ENCODE assay signal across 36 cellular contexts in genomic region chr16:1245452-1246005, GRCh38. TPM values are rescaled to one million over a fixed set of nuclear protein-coding genes. Genes with fewer than 3 reads are reported as not detected.
DNase-seq lines count a peak whose midpoint lies in the region; ATAC-seq, FAIRE-seq and TF ChIP-seq lines count a peak whose summit lies in the region.
"Had no signal": no experiment of that assay in that cellular context is flagged by ENCODE, and none has a peak within 500 bp of the region (broad histone marks: within the 10 kb centered on the region; RNA-seq: fewer than 3 reads in every experiment).

No MANE protein-coding gene starts in this region.

- peaks cover 0 to 3% of the 10 kb centered on the region in 2 experiments for H4K20me1 ChIP-seq in H1 (replicated peaks in 1 of 2; ENCODE audit: control insufficient read depth in 1 of 2, insufficient read depth in 2 of 2, low read length in 2 of 2)

- H3K4me3 Mint-ChIP-seq in activated T-helper 1 cell treated with anti-CD3 and anti-CD28 coated beads, Interleukin-12 subunit alpha, Interleukin-12 subunit beta, Interleukin-2, Interleukin-4 antibody, amounts not matched to agents 30 ng/mL and 10 ng/mL and 1 ng/mL, durations not matched to agents 14 hours and 24 hours and 36 hours = no peak overlapping the region
- H3K4me3 Mint-ChIP-seq: activated CD4-positive, alpha-beta T cell treated with anti-CD3 and anti-CD28 coated beads, Interleukin-2, amount 10 ng/mL, durations not matched to agents 24 days and 14 days; CD4-positive, alpha-beta memory T cell; nephron; stimulated activated naive CD8-positive, alpha-beta T cell treated with anti-CD3 and anti-CD28 coated beads, Interleukin-15, Interleukin-2, amounts not matched to agents 100 ng/mL and 50 ng/mL, for 24 hours had no signal

- peak overlapping the region; percentile 40 for H4K91ac ChIP-seq in H1 (replicated peaks; ENCODE audit: insufficient read length, low read length)
- no peak overlapping the region for H4K91ac ChIP-seq in neuronal stem cell (ENCODE audit: low read depth, low read length, poor library complexity)

- peak overlapping the region; percentile 59; the same call in 1 of the 2 replicates for H4K8ac ChIP-seq in H1 (ENCODE audit: extremely low read depth, insufficient read depth, low read length)
- no peak overlapping the region for H4K8ac ChIP-seq in neuronal stem cell (ENCODE audit: low read depth, low read length)

- H3K79me2 ChIP-seq in H1 (ENCODE audit: control insufficient read depth in 1 of 2, insufficient read depth in 2 of 2, low read length in 2 of 2) = no peaks in the 10 kb centered on the region

- H3K9ac ChIP-seq in H1 (replicated peaks in 1 of 4; ENCODE audit: extremely low read depth in 1 of 4, low read depth in 3 of 4, low read length in 3 of 4) = no peak overlapping the region
- peak overlapping the region; percentile 44 for H3K9ac ChIP-seq in neuronal stem cell (ENCODE audit: low read depth, low read length, poor library complexity)

- TF ChIP-seq EP300 in H1 (IDR thresholded peaks at IDR 0.05; ENCODE audit: borderline replicate concordance in 1 of 2, low read depth in 2 of 2, low read length in 2 of 2) = no peak

- no peak overlapping the region for H2AK5ac ChIP-seq in H1 (ENCODE audit: low read depth, low read length)
- peak overlapping the region; percentile 81 for H2AK5ac ChIP-seq in neuronal stem cell (ENCODE audit: low read depth, low read length)

- no peak overlapping the region for H4K5ac ChIP-seq in H1 (ENCODE audit: insufficient read length, low read depth, low read length)

- peaks cover 2% of the 10 kb centered on the region; the same call in 1 of the 2 replicates for H3K23me2 ChIP-seq in H1 (ENCODE audit: low read depth, low read length)

- H2AFZ ChIP-seq in H1 (ENCODE audit: low read length) = no peak overlapping the region
- H2AFZ ChIP-seq in neuronal stem cell (ENCODE audit: low read length) = no peak overlapping the region

- no peak for TF ChIP-seq POLR2A in H1 (IDR thresholded peaks at IDR 0.05; ENCODE audit: control extremely low read depth in 1 of 2, low read depth in 2 of 2, low read length in 2 of 2)

- H3K18ac ChIP-seq in H1 (ENCODE audit: extremely low read depth, low read length) (no peak overlapping the region), neuronal stem cell (ENCODE audit: low read length) (peak overlapping the region; percentile 38)

- H3K27me3 Mint-ChIP-seq in activated T-helper 1 cell treated with anti-CD3 and anti-CD28 coated beads, Interleukin-12 subunit alpha, Interleukin-12 subunit beta, Interleukin-2, Interleukin-4 antibody, amounts not matched to agents 30 ng/mL and 10 ng/mL and 1 ng/mL, durations not matched to agents 14 hours and 24 hours and 36 hours (ENCODE audit: insufficient read depth) = peaks cover 10% of the 10 kb centered on the region

- no peak overlapping the region for H3K56ac ChIP-seq in H1 (replicated peaks; ENCODE audit: insufficient read length, low read depth, low read length)

- H3K14ac ChIP-seq in H1 (ENCODE audit: insufficient read length) (no peak overlapping the region), neuronal stem cell (ENCODE audit: low read length) (peak overlapping the region; percentile 71)

- H3K27ac ChIP-seq in H1 (ENCODE audit: low read depth, low read length) (no peak overlapping the region), neuronal stem cell (replicated peaks; ENCODE audit: low read length) (no peak overlapping the region)
- H3K27ac ChIP-seq: esophagus muscularis mucosa, heart left ventricle, pancreas, thyroid gland, vagina had no signal

- H3K4me2 ChIP-seq in H1 (ENCODE audit: insufficient read depth in 1 of 2, low read depth in 2 of 2, low read length in 2 of 2) (no peak overlapping the region), neuronal stem cell (ENCODE audit: insufficient read depth, low read length, poor library complexity, severe bottlenecking) (no peak overlapping the region)

- H3K27ac Mint-ChIP-seq in activated T-helper 1 cell treated with anti-CD3 and anti-CD28 coated beads, Interleukin-12 subunit alpha, Interleukin-12 subunit beta, Interleukin-2, Interleukin-4 antibody, amounts not matched to agents 30 ng/mL and 10 ng/mL and 1 ng/mL, durations not matched to agents 14 hours and 24 hours and 36 hours = no peak overlapping the region
- H3K27ac Mint-ChIP-seq: activated CD4-positive, alpha-beta T cell treated with anti-CD3 and anti-CD28 coated beads, Interleukin-2, amount 10 ng/mL, durations not matched to agents 24 days and 14 days; CD4-positive, alpha-beta memory T cell; nephron; stimulated activated naive CD8-positive, alpha-beta T cell treated with anti-CD3 and anti-CD28 coated beads, Interleukin-15, Interleukin-2, amounts not matched to agents 100 ng/mL and 50 ng/mL, for 24 hours had no signal

- H2BK20ac ChIP-seq in H1 (ENCODE audit: low read length) = no peak overlapping the region

- no peak overlapping the region for H3K4me3 ChIP-seq in H1 (ENCODE audit: extremely low read depth in 1 of 4, insufficient read depth in 2 of 4, low read depth in 3 of 4, low read length in 4 of 4)
- H3K4me3 ChIP-seq in neuronal stem cell (ENCODE audit: low read length in 2 of 2) = peak overlapping the region in 1 of 2 donors; percentile 25
- H3K4me3 ChIP-seq: esophagus muscularis mucosa, heart left ventricle, K562, lung, MG63, pancreas, thyroid gland, vagina had no signal

- H3K27me3 ChIP-seq in H1 (replicated peaks in 1 of 4; ENCODE audit: control insufficient read depth in 3 of 4, extremely low read depth in 1 of 4, insufficient read depth in 3 of 4, low read length in 3 of 4) (peaks cover 0 to 11% (median 4%) of the 10 kb centered on the region in 4 experiments; a peak in 3 of 7 replicates), neuronal stem cell (ENCODE audit: control insufficient read depth in 3 of 3, insufficient read depth in 3 of 3, low read depth in 1 of 3, low read length in 3 of 3) (peaks cover 0 to 14% (median 0%) of the 10 kb centered on the region in 3 experiments)
- H3K27me3 ChIP-seq: pancreas, thyroid gland, vagina had no signal

- no peak overlapping the region for H2BK15ac ChIP-seq in H1 (ENCODE audit: low read length)
- no peak overlapping the region for H2BK15ac ChIP-seq in neuronal stem cell (ENCODE audit: low read length)

- H3K23ac ChIP-seq in H1 (ENCODE audit: insufficient read length) (no peak overlapping the region), neuronal stem cell (ENCODE audit: low read depth, low read length, poor library complexity) (peak overlapping the region; percentile 89)

- TF ChIP-seq RAD21 in H1 (IDR thresholded peaks at IDR 0.05 in 1 of 2, conservative IDR thresholded peaks at IDR 0.05 in 1 of 2; ENCODE audit: low read depth in 2 of 2, low read length in 2 of 2) = no peak

- 82% methylated on average over 22 of the region's 22 CpGs; no CpG with 5 or more reads in 1 of the 2 experiments for WGBS in H1 (ENCODE audit: extremely low coverage in 1 of 2, insufficient coverage in 1 of 2, insufficient read length in 1 of 2, insufficient replicate concordance in 2 of 2, low coverage in 1 of 2, low lambda C conversion rate in 2 of 2, missing lambda C conversion rate in 1 of 2), 2 experiments
- WGBS in neuronal stem cell (ENCODE audit: extremely low coverage in 2 of 2, insufficient read length in 2 of 2, insufficient replicate concordance in 1 of 2), 2 donors = no CpG with 5 or more reads among the region's 22 CpGs

- no peaks in the 10 kb centered on the region for H3K9me3 Mint-ChIP-seq in activated T-helper 1 cell treated with anti-CD3 and anti-CD28 coated beads, Interleukin-12 subunit alpha, Interleukin-12 subunit beta, Interleukin-2, Interleukin-4 antibody, amounts not matched to agents 30 ng/mL and 10 ng/mL and 1 ng/mL, durations not matched to agents 14 hours and 24 hours and 36 hours
- H3K9me3 Mint-ChIP-seq: activated CD4-positive, alpha-beta T cell treated with anti-CD3 and anti-CD28 coated beads, Interleukin-2, amount 10 ng/mL, durations not matched to agents 24 days and 14 days; CD4-positive, alpha-beta memory T cell; nephron; stimulated activated naive CD8-positive, alpha-beta T cell treated with anti-CD3 and anti-CD28 coated beads, Interleukin-15, Interleukin-2, amounts not matched to agents 100 ng/mL and 50 ng/mL, for 24 hours had no signal

- FAIRE-seq in H1 (lab: Jason Lieb, UNC) = no peak
- FAIRE-seq: D721Med, K562, pancreas, small intestine had no signal

- CTCF ChIA-PET in H1 (lab: Charles Lee; ENCODE audit: partially characterized antibody) = interaction anchor here (0.8 kb wide), 1 partner anchor 100 kb away, joined by 3 read pairs; no protein-coding TSS in a partner anchor

- no peak for ATAC-seq in HG03045 (IDR thresholded peaks at IDR 0.05; ENCODE audit: unreplicated experiment)
- ATAC-seq in HG02938 (IDR thresholded peaks at IDR 0.05; ENCODE audit: unreplicated experiment) = no peak
- ATAC-seq: heart left ventricle, K562 had no signal

- H2BK12ac ChIP-seq in H1 (ENCODE audit: low read depth, low read length) = peak overlapping the region; percentile 68; the same call in 1 of the 2 replicates
- peak overlapping the region; percentile 41 for H2BK12ac ChIP-seq in neuronal stem cell (ENCODE audit: low read length)

- no peaks in the 10 kb centered on the region for H3K36me3 Mint-ChIP-seq in activated T-helper 1 cell treated with anti-CD3 and anti-CD28 coated beads, Interleukin-12 subunit alpha, Interleukin-12 subunit beta, Interleukin-2, Interleukin-4 antibody, amounts not matched to agents 30 ng/mL and 10 ng/mL and 1 ng/mL, durations not matched to agents 14 hours and 24 hours and 36 hours (ENCODE audit: low read depth)
- H3K36me3 Mint-ChIP-seq: CD4-positive, alpha-beta memory T cell had no signal

- POLR2A ChIA-PET in H1 (lab: Charles Lee; ENCODE audit: partially characterized antibody) = interaction anchor here (1.3 kb wide), 1 partner anchor 45 kb away, joined by 4 read pairs; no protein-coding TSS in a partner anchor

- H3K36me3 ChIP-seq in H1 (ENCODE audit: control insufficient read depth in 2 of 4, insufficient read depth in 4 of 4, low read length in 3 of 4) (no peaks in the 10 kb centered on the region), neuronal stem cell (replicated peaks in 1 of 2; ENCODE audit: control insufficient read depth in 2 of 2, insufficient read depth in 2 of 2, low read length in 2 of 2) (no peaks in the 10 kb centered on the region)
- H3K36me3 ChIP-seq: esophagus muscularis mucosa, heart left ventricle, MG63, pancreas, thyroid gland, vagina had no signal

- H3K79me1 ChIP-seq in H1 (ENCODE audit: low read depth, low read length) (no peaks in the 10 kb centered on the region), neuronal stem cell (ENCODE audit: low read depth, low read length) (no peaks in the 10 kb centered on the region)

- no peak overlapping the region for H2BK120ac ChIP-seq in H1 (replicated peaks; ENCODE audit: low read depth, low read length)
- peak overlapping the region; percentile 81 for H2BK120ac ChIP-seq in neuronal stem cell (ENCODE audit: low read depth, low read length)

- H3K4me1 Mint-ChIP-seq in activated T-helper 1 cell treated with anti-CD3 and anti-CD28 coated beads, Interleukin-12 subunit alpha, Interleukin-12 subunit beta, Interleukin-2, Interleukin-4 antibody, amounts not matched to agents 30 ng/mL and 10 ng/mL and 1 ng/mL, durations not matched to agents 14 hours and 24 hours and 36 hours (ENCODE audit: low read depth) = no peaks in the 10 kb centered on the region
- H3K4me1 Mint-ChIP-seq: nephron had no signal

- in situ Hi-C loops in KBM-7 (cut with MboI; ENCODE audit: low pct_unique_long_range_greater_than_20kb, low sequenced_read_pairs) = no loop called here

- intact Hi-C loops in activated T-helper 1 cell treated with anti-CD3 and anti-CD28 coated beads, Interleukin-12 subunit alpha, Interleukin-12 subunit beta, Interleukin-2, Interleukin-4 antibody, amounts not matched to agents 30 ng/mL and 10 ng/mL and 1 ng/mL, durations not matched to agents 14 hours and 24 hours and 36 hours (cut with micrococcal nuclease) = no loop called here

- TF ChIP-seq CTCF in H1 (IDR thresholded peaks at IDR 0.05; ENCODE audit: control extremely low read depth in 1 of 3, insufficient read depth in 1 of 3, low read depth in 1 of 3, low read length in 3 of 3) = no peak

- no peaks in the 10 kb centered on the region for H3K9me3 ChIP-seq in H1 (ENCODE audit: insufficient read depth in 2 of 2, low read depth in 1 of 2, low read length in 1 of 2)
- peaks cover 0 to 4% of the 10 kb centered on the region in 2 donors for H3K9me3 ChIP-seq in neuronal stem cell (replicated peaks in 1 of 2; ENCODE audit: control insufficient read depth in 2 of 2, insufficient read depth in 1 of 2, low read depth in 1 of 2, low read length in 2 of 2)
- H3K9me3 ChIP-seq: esophagus muscularis mucosa, heart left ventricle, MG63, pancreas, thyroid gland, vagina had no signal

- no peak overlapping the region for H2BK5ac ChIP-seq in H1 (ENCODE audit: low read depth, low read length)
- no peak overlapping the region for H2BK5ac ChIP-seq in neuronal stem cell (ENCODE audit: low read length)

- peak; percentile 53 for DNase-seq in activated effector memory CD4-positive, alpha-beta T cell treated with anti-CD3 and anti-CD28 coated beads, Interleukin-2, amount 50 U/mL, for 16 hours
- no peak for DNase-seq in activated effector memory CD4-positive, alpha-beta T cell treated with Interleukin-2 at 50 U/mL for 16 hours
- peak; percentile 72 for DNase-seq in KBM-7
- DNase-seq in H1 (ENCODE audit: low read depth in 1 of 2, low spot score in 2 of 2) = no peak
- no peak for DNase-seq in neuronal stem cell (ENCODE audit: low spot score)
- DNase-seq in activated T-helper 1 cell treated with anti-CD3 and anti-CD28 coated beads, Interleukin-12 subunit alpha, Interleukin-12 subunit beta, Interleukin-2, Interleukin-4 antibody, amounts not matched to agents 30 ng/mL and 10 ng/mL and 1 ng/mL, durations not matched to agents 14 hours and 24 hours and 36 hours (ENCODE audit: low spot score) = no peak
- DNase-seq: activated CD4-positive, alpha-beta T cell treated with anti-CD3 and anti-CD28 coated beads, Interleukin-2, amount 10 ng/mL, durations not matched to agents 24 days and 14 days; activated CD8-positive, alpha-beta memory T cell treated with anti-CD3 and anti-CD28 coated beads for 24 hours; activated gamma-delta T cell; CD4-positive, alpha-beta memory T cell; central memory CD4-positive, alpha-beta T cell; DND-41; foreskin fibroblast; kidney glomerular epithelial cell; NCI-H2029; NCI-H526; pancreas; SHP77; small intestine; T1000; thyroid gland had no signal

- H3K4me1 ChIP-seq in H1 (replicated peaks in 1 of 4; ENCODE audit: control insufficient read depth in 3 of 4, insufficient read depth in 4 of 4, low read length in 3 of 4) = no peaks in the 10 kb centered on the region
- H3K4me1 ChIP-seq in neuronal stem cell (ENCODE audit: control insufficient read depth in 2 of 2, insufficient read depth in 1 of 2, low read depth in 1 of 2, low read length in 2 of 2) = no peaks in the 10 kb centered on the region
- H3K4me1 ChIP-seq: heart left ventricle, pancreas, thyroid gland, vagina had no signal

- H3K4ac ChIP-seq in H1 (replicated peaks; ENCODE audit: insufficient read length, low read depth, low read length) (no peak overlapping the region), neuronal stem cell (ENCODE audit: low read length) (no peak overlapping the region)

RNA-seq across cellular contexts. Expression of gene TPSAB1, which starts 5.0 kb away (rescaled TPM):
- total RNA-seq in H1 (2021; fragmentation: NEBNext Ultra II Directional; extraction: Animal tissue kit (Norgen Biotek cat#: 25700)) = not detected in 2 replicates
- polyA plus RNA-seq in H1 (2011; rRNA removed) = 0.09 TPM in 2 replicates
- polyA plus RNA-seq in H1 (2011; cell fraction: cytosol; rRNA removed) = 0.12 TPM
- 1.5 TPM for polyA plus RNA-seq in H1 (2011; cell fraction: nucleus; rRNA removed)
- polyA plus RNA-seq in H1 (2012, experiment 1 of 2) = not detected in 4 replicates
- polyA plus RNA-seq in H1 (2012, experiment 2 of 2) = not detected
- polyA plus RNA-seq in H1 (2013, experiment 1 of 2) = not detected
- polyA plus RNA-seq in H1 (2013, experiment 2 of 2) = not detected
- not detected in 2 replicates for polyA minus RNA-seq in H1 (2011; rRNA and poly(A)+ RNA removed)
- polyA minus RNA-seq in H1 (2011; cell fraction: cytosol; rRNA and poly(A)+ RNA removed) = not detected
- polyA minus RNA-seq in H1 (2011; cell fraction: nucleus; rRNA and poly(A)+ RNA removed) = not detected
- polyA plus RNA-seq in neuronal stem cell (2013, experiment 1 of 2) = not detected
- not detected for polyA plus RNA-seq in neuronal stem cell (2013, experiment 2 of 2)
- not detected in 2 replicates for total RNA-seq in activated T-helper 1 cell treated with anti-CD3 and anti-CD28 coated beads, Interleukin-12 subunit alpha, Interleukin-12 subunit beta, Interleukin-2, Interleukin-4 antibody, amounts not matched to agents 30 ng/mL and 10 ng/mL and 1 ng/mL, durations not matched to agents 14 hours and 24 hours and 36 hours
- total RNA-seq: activated CD4-positive, alpha-beta T cell treated with anti-CD3 and anti-CD28 coated beads, Interleukin-2, amount 10 ng/mL, durations not matched to agents 24 days and 14 days; CD4-positive, alpha-beta memory T cell; HT1080; K562; mononuclear cell; renal cortical epithelial cell had no signal
- polyA plus RNA-seq: CD4-positive, alpha-beta memory T cell; K562 had no signal

RNA-seq across cellular contexts. Expression of gene TPSD1, which starts 10.3 kb away (rescaled TPM):
- not detected in 2 replicates for total RNA-seq in H1 (2021; fragmentation: NEBNext Ultra II Directional; extraction: Animal tissue kit (Norgen Biotek cat#: 25700))
- polyA plus RNA-seq in H1 (2011; rRNA removed) = 0.26 and 0.61 TPM in 2 replicates
- 0.62 TPM for polyA plus RNA-seq in H1 (2011; cell fraction: cytosol; rRNA removed)
- 8.5 TPM for polyA plus RNA-seq in H1 (2011; cell fraction: nucleus; rRNA removed)
- 0.42 to 1.1 TPM (median 0.70 TPM) in 4 replicates for polyA plus RNA-seq in H1 (2012, experiment 1 of 2)
- polyA plus RNA-seq in H1 (2012, experiment 2 of 2) = 0.18 TPM
- polyA plus RNA-seq in H1 (2013, experiment 1 of 2) = 0.36 TPM
- polyA plus RNA-seq in H1 (2013, experiment 2 of 2) = 0.17 TPM
- 0.28 TPM in 1 of 2 replicates, not detected in the other for polyA minus RNA-seq in H1 (2011; rRNA and poly(A)+ RNA removed)
- not detected for polyA minus RNA-seq in H1 (2011; cell fraction: cytosol; rRNA and poly(A)+ RNA removed)
- not detected for polyA minus RNA-seq in H1 (2011; cell fraction: nucleus; rRNA and poly(A)+ RNA removed)
- 0.06 TPM for polyA plus RNA-seq in neuronal stem cell (2013, experiment 1 of 2)
- not detected for polyA plus RNA-seq in neuronal stem cell (2013, experiment 2 of 2)
- total RNA-seq in activated T-helper 1 cell treated with anti-CD3 and anti-CD28 coated beads, Interleukin-12 subunit alpha, Interleukin-12 subunit beta, Interleukin-2, Interleukin-4 antibody, amounts not matched to agents 30 ng/mL and 10 ng/mL and 1 ng/mL, durations not matched to agents 14 hours and 24 hours and 36 hours = not detected in 2 replicates
- total RNA-seq: A172; activated CD4-positive, alpha-beta T cell treated with anti-CD3 and anti-CD28 coated beads, Interleukin-2, amount 10 ng/mL, durations not matched to agents 24 days and 14 days; CD4-positive, alpha-beta memory T cell; HT1080; K562; mononuclear cell; renal cortical epithelial cell had no signal
- polyA plus RNA-seq: CD4-positive, alpha-beta memory T cell; K562 had no signal

RNA-seq across cellular contexts. Expression of gene TPSB2, which starts 15.5 kb away (rescaled TPM):
- total RNA-seq in H1 (2021; fragmentation: NEBNext Ultra II Directional; extraction: Animal tissue kit (Norgen Biotek cat#: 25700)) = not detected in 2 replicates
- polyA plus RNA-seq in H1 (2011; rRNA removed) = 0.08 TPM in 1 of 2 replicates, not detected in the other
- polyA plus RNA-seq in H1 (2011; cell fraction: cytosol; rRNA removed) = 0.06 TPM
- 0.50 TPM for polyA plus RNA-seq in H1 (2011; cell fraction: nucleus; rRNA removed)
- not detected in 4 replicates for polyA plus RNA-seq in H1 (2012, experiment 1 of 2)
- not detected for polyA plus RNA-seq in H1 (2012, experiment 2 of 2)
- not detected for polyA plus RNA-seq in H1 (2013, experiment 1 of 2)
- polyA plus RNA-seq in H1 (2013, experiment 2 of 2) = not detected
- polyA minus RNA-seq in H1 (2011; rRNA and poly(A)+ RNA removed) = not detected in 2 replicates
- not detected for polyA minus RNA-seq in H1 (2011; cell fraction: cytosol; rRNA and poly(A)+ RNA removed)
- polyA minus RNA-seq in H1 (2011; cell fraction: nucleus; rRNA and poly(A)+ RNA removed) = not detected
- polyA plus RNA-seq in neuronal stem cell (2013, experiment 1 of 2) = not detected
- not detected for polyA plus RNA-seq in neuronal stem cell (2013, experiment 2 of 2)
- not detected in 2 replicates for total RNA-seq in activated T-helper 1 cell treated with anti-CD3 and anti-CD28 coated beads, Interleukin-12 subunit alpha, Interleukin-12 subunit beta, Interleukin-2, Interleukin-4 antibody, amounts not matched to agents 30 ng/mL and 10 ng/mL and 1 ng/mL, durations not matched to agents 14 hours and 24 hours and 36 hours
- total RNA-seq: A172; activated CD4-positive, alpha-beta T cell treated with anti-CD3 and anti-CD28 coated beads, Interleukin-2, amount 10 ng/mL, durations not matched to agents 24 days and 14 days; CD4-positive, alpha-beta memory T cell; HT1080; mononuclear cell; renal cortical epithelial cell had no signal
- polyA plus RNA-seq: CD4-positive, alpha-beta memory T cell; K562 had no signal

RNA-seq across cellular contexts. Expression of gene TPSG1, which starts 20.5 kb away (rescaled TPM):
- total RNA-seq in H1 (2021; fragmentation: NEBNext Ultra II Directional; extraction: Animal tissue kit (Norgen Biotek cat#: 25700)) = not detected in 2 replicates
- not detected in 2 replicates for polyA plus RNA-seq in H1 (2011; rRNA removed)
- not detected for polyA plus RNA-seq in H1 (2011; cell fraction: cytosol; rRNA removed)
- polyA plus RNA-seq in H1 (2011; cell fraction: nucleus; rRNA removed) = not detected
- 0.55 to 0.76 TPM (median 0.67 TPM) in 4 replicates for polyA plus RNA-seq in H1 (2012, experiment 1 of 2)
- polyA plus RNA-seq in H1 (2012, experiment 2 of 2) = not detected
- not detected for polyA plus RNA-seq in H1 (2013, experiment 1 of 2)
- polyA plus RNA-seq in H1 (2013, experiment 2 of 2) = not detected
- not detected in 2 replicates for polyA minus RNA-seq in H1 (2011; rRNA and poly(A)+ RNA removed)
- not detected for polyA minus RNA-seq in H1 (2011; cell fraction: cytosol; rRNA and poly(A)+ RNA removed)
- polyA minus RNA-seq in H1 (2011; cell fraction: nucleus; rRNA and poly(A)+ RNA removed) = not detected
- polyA plus RNA-seq in neuronal stem cell (2013, experiment 1 of 2) = not detected
- polyA plus RNA-seq in neuronal stem cell (2013, experiment 2 of 2) = not detected
- not detected in 2 replicates for total RNA-seq in activated T-helper 1 cell treated with anti-CD3 and anti-CD28 coated beads, Interleukin-12 subunit alpha, Interleukin-12 subunit beta, Interleukin-2, Interleukin-4 antibody, amounts not matched to agents 30 ng/mL and 10 ng/mL and 1 ng/mL, durations not matched to agents 14 hours and 24 hours and 36 hours
- total RNA-seq: activated CD4-positive, alpha-beta T cell treated with anti-CD3 and anti-CD28 coated beads, Interleukin-2, amount 10 ng/mL, durations not matched to agents 24 days and 14 days; CD4-positive, alpha-beta memory T cell; heart left ventricle; HT1080; K562; mononuclear cell; renal cortical epithelial cell; thyroid gland; vagina had no signal
- polyA plus RNA-seq: CD4-positive, alpha-beta memory T cell; heart left ventricle; K562 had no signal

Comparison
In these comparisons a context has a peak if more than half of its experiments do, and no peak if none do; other contexts are left out.
1. DNase-seq: peak in activated effector memory CD4-positive, alpha-beta T cell treated with anti-CD3 and anti-CD28 coated beads, Interleukin-2, amount 50 U/mL, for 16 hours (single experiment) and KBM-7 (single experiment); none in activated effector memory CD4-positive, alpha-beta T cell treated with Interleukin-2 at 50 U/mL for 16 hours (single experiment), H1 (0 of 2), neuronal stem cell (single experiment) and activated T-helper 1 cell treated with anti-CD3 and anti-CD28 coated beads, Interleukin-12 subunit alpha, Interleukin-12 subunit beta, Interleukin-2, Interleukin-4 antibody, amounts not matched to agents 30 ng/mL and 10 ng/mL and 1 ng/mL, durations not matched to agents 14 hours and 24 hours and 36 hours (single experiment).